ENCODE assay signal across 23 cellular contexts in the genomic region with DNA sequence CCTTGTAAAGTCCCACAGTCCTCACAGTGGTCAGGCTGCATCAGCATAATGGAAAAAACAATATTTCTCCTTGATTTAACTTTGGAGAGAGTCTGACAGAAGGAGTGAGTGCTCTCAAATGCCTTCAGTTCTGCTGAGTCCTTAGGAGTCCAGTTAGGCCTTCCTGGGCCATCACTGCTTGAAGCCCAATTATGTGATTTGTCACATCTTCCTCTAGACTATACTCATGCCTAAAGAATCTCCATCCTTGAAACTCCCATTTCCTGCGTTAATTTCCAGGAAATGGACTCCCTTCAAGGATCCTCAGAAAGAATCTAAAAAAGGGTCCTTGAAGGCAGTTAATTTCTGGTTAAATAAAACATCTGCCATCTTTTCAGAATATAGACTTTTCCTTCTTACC. TPM values are rescaled to one million over a fixed set of nuclear protein-coding genes. Genes with fewer than 3 reads are reported as not detected.
DNase-seq lines count a peak whose midpoint lies in the region; ATAC-seq, FAIRE-seq and TF ChIP-seq lines count a peak whose summit lies in the region.
"Had no signal": no experiment of that assay in that cellular context is flagged by ENCODE, and none has a peak within 500 bp of the region (broad histone marks: within the 10 kb centered on the region; RNA-seq: fewer than 3 reads in every experiment).

No MANE protein-coding gene starts in this region.

- peaks cover 5% of the 10 kb centered on the region for H3K36me3 Mint-ChIP-seq in type B pancreatic cell
- H3K36me3 Mint-ChIP-seq: CD4-positive, alpha-beta memory T cell had no signal

- H3K9me1 ChIP-seq in endothelial cell of umbilical vein (replicated peaks; ENCODE audit: control insufficient read depth, extremely low read depth, insufficient read depth, low read length), result no peaks in the 10 kb centered on the region

- peaks cover 5% of the 10 kb centered on the region for H3K4me1 Mint-ChIP-seq in type B pancreatic cell (ENCODE audit: unreplicated experiment)

- peaks cover 13% of the 10 kb centered on the region for H3K4me1 ChIP-seq in endothelial cell of umbilical vein (ENCODE audit: control insufficient read depth, extremely low read depth, insufficient read depth, low read length)
- no peaks in the 10 kb centered on the region for H3K4me1 ChIP-seq in aorta (ENCODE audit: control insufficient read depth in 1 of 2, insufficient read depth in 2 of 2, low read length in 2 of 2)
- H3K4me1 ChIP-seq: BLaER1 treated with 17β-estradiol and CSF1 and Interleukin-3, amounts not matched to agents 10 nM and 100 nM; Caco-2 had no signal

- H3K27ac ChIP-seq in endothelial cell of umbilical vein (ENCODE audit: insufficient read depth, low read depth, low read length) (no peak overlapping the region), aorta (ENCODE audit: low read depth in 1 of 2, low read length in 2 of 2) (no peak overlapping the region)
- H3K27ac ChIP-seq: BLaER1 treated with 17β-estradiol and CSF1 and Interleukin-3, amounts not matched to agents 10 nM and 100 nM; RWPE1 had no signal

- no peaks in the 10 kb centered on the region for H4K20me1 ChIP-seq in endothelial cell of umbilical vein (replicated peaks; ENCODE audit: control insufficient read depth, extremely low read depth, insufficient read depth, low read length)
- H4K20me1 ChIP-seq: BLaER1 treated with 17β-estradiol and CSF1 and Interleukin-3, amounts not matched to agents 10 nM and 100 nM had no signal

- H3K27ac Mint-ChIP-seq in type B pancreatic cell, result peak overlapping the region; percentile 68
- H3K27ac Mint-ChIP-seq: CD4-positive, alpha-beta memory T cell had no signal

- peaks cover 26% of the 10 kb centered on the region for H3K27me3 Mint-ChIP-seq in type B pancreatic cell
- H3K27me3 Mint-ChIP-seq: CD4-positive, alpha-beta memory T cell had no signal

- TF ChIP-seq POLR2A in endothelial cell of umbilical vein (IDR thresholded peaks at IDR 0.05; ENCODE audit: low read depth, low read length), result no peak

- no peak for ATAC-seq in aorta (ENCODE audit: low FRiP score)

- POLR2A ChIA-PET in endothelial cell of umbilical vein (lab: Charles Lee), result no interaction called here

- H3K79me2 ChIP-seq in endothelial cell of umbilical vein (ENCODE audit: control insufficient read depth, insufficient read depth, low read length), result no peaks in the 10 kb centered on the region

- DNase-seq in ELR (ENCODE audit: low read depth) (peak; percentile 61), M059J (ENCODE audit: low read depth) (peak; percentile 54), endothelial cell of umbilical vein (ENCODE audit: low read depth, low spot score) (peak; percentile 21), type B pancreatic cell (ENCODE audit: extremely low spot score, unreplicated experiment) (no peak), dedifferentiated amniotic fluid mesenchymal stem cell (ENCODE audit: extremely low spot score) (no peak), DMS153 treated with DMSO at 0.1 percent for 48 hours (lab: John Stamatoyannopoulos, UW; ENCODE audit: unreplicated experiment) (no peak), aorta (no peak)
- DNase-seq: Caco-2; CD4-positive, alpha-beta memory T cell; DMS 273 treated with DMSO at 0.1 percent for 48 hours; GF-D8; Karpas-422; MG63; NCI-H1048; NCI-H1436; NCI-H187 treated with DMSO at 0.1 percent for 48 hours; NCI-H510A; NCI-H748 treated with DMSO at 0.1 percent for 48 hours; SHP77 treated with DMSO at 0.1 percent for 48 hours; SK-N-SH had no signal

- no peaks in the 10 kb centered on the region for H3K27me3 ChIP-seq in endothelial cell of umbilical vein (ENCODE audit: control insufficient read depth in 2 of 2, insufficient read depth in 2 of 2, low read length in 2 of 2)
- H3K27me3 ChIP-seq in aorta (ENCODE audit: control insufficient read depth in 1 of 2, insufficient read depth in 2 of 2, low read length in 1 of 2), result peaks cover 0 to 2% of the 10 kb centered on the region in 2 donors
- H3K27me3 ChIP-seq: BLaER1 treated with 17β-estradiol and CSF1 and Interleukin-3, amounts not matched to agents 10 nM and 100 nM; MG63 had no signal

- H3K9ac ChIP-seq in endothelial cell of umbilical vein (replicated peaks; ENCODE audit: extremely low read depth, insufficient read depth, low read length), result no peak overlapping the region
- H3K9ac ChIP-seq: BLaER1 treated with 17β-estradiol and CSF1 and Interleukin-3, amounts not matched to agents 10 nM and 100 nM; SK-N-SH had no signal

- H3K36me3 ChIP-seq in endothelial cell of umbilical vein (ENCODE audit: control insufficient read depth in 2 of 2, extremely low read depth in 1 of 2, insufficient read depth in 2 of 2, low read length in 2 of 2) (no peaks in the 10 kb centered on the region), aorta (ENCODE audit: control insufficient read depth in 1 of 2, insufficient read depth in 2 of 2, low read length in 1 of 2) (no peaks in the 10 kb centered on the region)
- H3K36me3 ChIP-seq: BLaER1 treated with 17β-estradiol and CSF1 and Interleukin-3, amounts not matched to agents 10 nM and 100 nM; MG63 had no signal

- CTCF ChIA-PET in endothelial cell of umbilical vein (lab: Charles Lee), result no interaction called here

- dilution Hi-C loops in endothelial cell of umbilical vein (cut with MboI; ENCODE audit: extremely low pct_ligation_motif_present, low sequenced_read_pairs), result no loop called here

- intact Hi-C loops in endothelial cell of umbilical vein (cut with micrococcal nuclease) (loop anchor here (1.0 kb wide), 1 partner anchor 41 kb away; no protein-coding TSS in a partner anchor), aorta (cut with DNase I) (no loop called here)

- no TSS peak for BruUV-seq in endothelial cell of umbilical vein (replicated peaks; lab: Mats Ljungman, UMichigan)

- no peak overlapping the region for H3K4me3 Mint-ChIP-seq in type B pancreatic cell
- H3K4me3 Mint-ChIP-seq: CD4-positive, alpha-beta memory T cell had no signal

- peak overlapping the region; percentile 49 for H3K4me2 ChIP-seq in endothelial cell of umbilical vein (ENCODE audit: insufficient read depth, low read length)
- H3K4me2 ChIP-seq: BLaER1 treated with 17β-estradiol and CSF1 and Interleukin-3, amounts not matched to agents 10 nM and 100 nM; SK-N-SH had no signal

- H2AFZ ChIP-seq in endothelial cell of umbilical vein (ENCODE audit: low read depth, low read length), result no peak overlapping the region

- no peaks in the 10 kb centered on the region for H3K9me3 ChIP-seq in endothelial cell of umbilical vein (replicated peaks; ENCODE audit: control insufficient read depth, insufficient read depth, low read length)
- H3K9me3 ChIP-seq in aorta (ENCODE audit: control insufficient read depth, low read length), result no peaks in the 10 kb centered on the region
- H3K9me3 ChIP-seq: SK-N-SH had no signal

- WGBS in aorta, 2 donors, result 82 to 86% methylated on average over 1 of the region's 1 CpG

- H3K4me3 ChIP-seq in endothelial cell of umbilical vein (replicated peaks in 1 of 3; ENCODE audit: insufficient read depth in 1 of 3, low read depth in 1 of 3, low read length in 3 of 3) (no peak overlapping the region), aorta (ENCODE audit: low read length in 2 of 2) (no peak overlapping the region)
- H3K4me3 ChIP-seq: BLaER1 treated with 17β-estradiol and CSF1 and Interleukin-3, amounts not matched to agents 10 nM and 100 nM; MG63 had no signal

- TF ChIP-seq CTCF in endothelial cell of umbilical vein (IDR thresholded peaks at IDR 0.05; ENCODE audit: extremely low read depth in 1 of 2, insufficient read depth in 1 of 2, low read depth in 1 of 2, low read length in 2 of 2), result no peak
- no peak for TF ChIP-seq CTCF in type B pancreatic cell (conservative IDR thresholded peaks at IDR 0.05)

- peak; percentile 53 for FAIRE-seq in endothelial cell of umbilical vein (lab: Jason Lieb, UNC)
- FAIRE-seq: GM19239 had no signal

- peaks cover 22% of the 10 kb centered on the region for H3K9me3 Mint-ChIP-seq in type B pancreatic cell

TF ChIP-seq in endothelial cell of umbilical vein, 7 proteins besides CTCF, POLR2A, EP300 and RAD21:
- TF ChIP-seq, protein P1, sequence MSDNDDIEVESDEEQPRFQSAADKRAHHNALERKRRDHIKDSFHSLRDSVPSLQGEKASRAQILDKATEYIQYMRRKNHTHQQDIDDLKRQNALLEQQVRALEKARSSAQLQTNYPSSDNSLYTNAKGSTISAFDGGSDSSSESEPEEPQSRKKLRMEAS (IDR thresholded peaks at IDR 0.05; ENCODE audit: insufficient read depth, insufficient read length), result no peak
- TF ChIP-seq FOS (IDR thresholded peaks at IDR 0.05; ENCODE audit: borderline replicate concordance, insufficient read depth, low read length) (peak; percentile 27), GATA2 (IDR thresholded peaks at IDR 0.05; ENCODE audit: insufficient read depth, insufficient read length, low read depth, low read length) (no peak)

RNA-seq across cellular contexts. Expression of a gene that starts 52.8 kb away (rescaled TPM):
- 52.8 and 79.4 TPM in 2 replicates for total RNA-seq in M059J (2014; rRNA removed; shearing (Covaris generic))
- total RNA-seq in endothelial cell of umbilical vein (15.7 and 24.2 TPM in 2 replicates), type B pancreatic cell (ENCODE audit: low replicate concordance) (21.7 and 42.1 TPM in 2 replicates), aorta (10 to 100 TPM; 40.4 to 66.3 TPM)
- polyA plus RNA-seq in endothelial cell of umbilical vein (3.2 and 4.5 TPM in 2 replicates), aorta (1 to 10 TPM; 3.3 to 4.6 TPM)
- polyA plus RNA-seq in endothelial cell of umbilical vein (2011; cell fraction: cytosol; rRNA removed), result 4.6 and 5.2 TPM in 2 replicates
- polyA plus RNA-seq in endothelial cell of umbilical vein (2011; cell fraction: nucleus; rRNA removed), result 5.3 and 5.4 TPM in 2 replicates
- 22.7 and 23.1 TPM in 2 replicates for polyA plus RNA-seq in endothelial cell of umbilical vein (2012)
- 22.3 and 23.1 TPM in 2 replicates for polyA minus RNA-seq in endothelial cell of umbilical vein
- 7.9 TPM for polyA minus RNA-seq in endothelial cell of umbilical vein (2011; cell fraction: cytosol; rRNA and poly(A)+ RNA removed)
- polyA minus RNA-seq in endothelial cell of umbilical vein (2011; cell fraction: nucleus; rRNA and poly(A)+ RNA removed), result 9.7 and 11.1 TPM in 2 replicates

Comparison
In these comparisons a context has a peak if more than half of its experiments do, and no peak if none do; other contexts are left out.
1. DNase-seq: peak in ELR (single experiment), M059J (single experiment) and endothelial cell of umbilical vein (single experiment); none in type B pancreatic cell (single experiment), dedifferentiated amniotic fluid mesenchymal stem cell (single experiment), DMS153 treated with DMSO at 0.1 percent for 48 hours (single experiment) and aorta (0 of 2).